Comparison of ENCODE assay signal across 26 cellular contexts in the genomic region with DNA sequence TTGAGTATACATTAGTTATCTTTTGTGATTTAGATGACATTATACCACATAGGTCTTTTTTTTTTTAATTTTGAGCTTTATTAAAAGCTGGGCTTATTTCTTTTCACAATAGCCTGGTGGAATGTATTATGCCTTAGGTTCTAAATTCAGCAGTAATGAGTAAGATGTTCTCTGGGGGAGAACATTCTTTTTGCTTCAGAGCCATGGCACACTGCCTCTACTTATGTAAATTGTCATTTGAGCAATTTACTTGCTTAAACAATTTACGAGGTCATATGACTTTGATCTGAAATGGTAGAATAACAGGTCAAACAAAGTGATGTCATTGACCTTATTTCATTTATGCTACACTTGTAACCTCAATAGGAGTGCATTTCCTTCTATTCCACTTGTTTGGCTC.
DNase-seq lines count a peak whose midpoint lies in the region; FAIRE-seq and TF ChIP-seq lines count a peak whose summit lies in the region.
"Had no signal": no experiment of that assay in that cellular context is flagged by ENCODE, and none has a peak within 500 bp of the region (broad histone marks: within the 10 kb centered on the region; RNA-seq: fewer than 3 reads in every experiment).

No MANE protein-coding gene starts in this region.

- intact Hi-C loops in vagina (cut with DNase I), result no loop called here

- H3K4me1 ChIP-seq in adipocyte (ENCODE audit: control insufficient read depth, insufficient read depth, low read length) (peaks cover 35% of the 10 kb centered on the region), fibroblast of lung (ENCODE audit: control insufficient read depth, extremely low read depth, insufficient read depth, low read length) (no peaks in the 10 kb centered on the region), vagina (no peaks in the 10 kb centered on the region)
- H3K4me1 ChIP-seq: spleen had no signal

- no peaks in the 10 kb centered on the region for H3K9me3 ChIP-seq in adipocyte (ENCODE audit: control insufficient read depth, low read length)
- no peaks in the 10 kb centered on the region for H3K9me3 ChIP-seq in fibroblast of lung (ENCODE audit: control insufficient read depth, insufficient read depth, low read depth, low read length)
- no peaks in the 10 kb centered on the region for H3K9me3 ChIP-seq in vagina

- no peak overlapping the region for H3K27ac ChIP-seq in fibroblast of lung (ENCODE audit: insufficient read depth, low read length)
- H3K27ac ChIP-seq in vagina, result no peak overlapping the region
- H3K27ac ChIP-seq: 22Rv1, C4-2B, spleen, tibial nerve had no signal

- FAIRE-seq in D721Med (lab: Jason Lieb, UNC), result no peak

- H3K9ac ChIP-seq in adipocyte (ENCODE audit: low read length) (peak overlapping the region; percentile 25), fibroblast of lung (ENCODE audit: insufficient read depth, low read length) (no peak overlapping the region)
- H3K9ac ChIP-seq: SK-N-SH had no signal

- H3K36me3 ChIP-seq in adipocyte (ENCODE audit: control insufficient read depth, insufficient read depth, low read length, severe bottlenecking) (peaks cover 10% of the 10 kb centered on the region), fibroblast of lung (ENCODE audit: control insufficient read depth, insufficient read depth, low read length) (no peaks in the 10 kb centered on the region), vagina (no peaks in the 10 kb centered on the region)

- H3K27me3 ChIP-seq in adipocyte (replicated peaks; ENCODE audit: control insufficient read depth, insufficient read depth, low read length), result no peaks in the 10 kb centered on the region
- H3K27me3 ChIP-seq in fibroblast of lung (ENCODE audit: control insufficient read depth, insufficient read depth, low read length), result no peaks in the 10 kb centered on the region
- no peaks in the 10 kb centered on the region for H3K27me3 ChIP-seq in vagina
- H3K27me3 ChIP-seq: spleen, tibial nerve had no signal

- H3K79me2 ChIP-seq in fibroblast of lung (ENCODE audit: control insufficient read depth, insufficient read depth, low read length), result no peaks in the 10 kb centered on the region

- no peak overlapping the region for H2AFZ ChIP-seq in fibroblast of lung (ENCODE audit: low read length)

- DNase-seq in DMS53 (lab: John Stamatoyannopoulos, UW), result peak; percentile 4
- no peak for DNase-seq in DMS53 treated with DMSO at 0.1 percent for 48 hours (lab: John Stamatoyannopoulos, UW; ENCODE audit: unreplicated experiment)
- peak; percentile 69 for DNase-seq in adipocyte (ENCODE audit: low read depth)
- DNase-seq in fibroblast of lung (ENCODE audit: low read depth in 2 of 2), result peak; percentile 28 to 53
- DNase-seq in superior temporal gyrus (ENCODE audit: extremely low spot score), result peak; percentile 41
- no peak for DNase-seq in D721Med (ENCODE audit: insufficient read length, low spot score)
- DNase-seq in NCI-H1694 (lab: John Stamatoyannopoulos, UW), result no peak
- DNase-seq in vagina (ENCODE audit: extremely low spot score in 2 of 2), result no peak
- DNase-seq: activated B cell treated with CpG ODN at 0.5 μM for 24 hours; activated CD8-positive, alpha-beta T cell treated with anti-CD3 and anti-CD28 coated beads, Interleukin-2, amount 10 ng/mL, durations not matched to agents 7 days and 5 days; activated naive CD4-positive, alpha-beta T cell treated with Interleukin-2 at 50 U/mL for 16 hours; activated T-cell treated with anti-CD3 and anti-CD28 coated beads, Interleukin-2, amount 50 U/mL, for 1 hour; effector CD8-positive, alpha-beta T cell; GDM1; hippocampal formation; islet precursor cell; KBM-7; MV-4-11; NCI-H2029; NK-92 treated with Interleukin-12 subunit alpha and Interleukin-12 subunit beta, amount 100 ng/mL, for 24 hours; SK-N-SH; spleen; stimulated activated CD4-positive, alpha-beta T cell treated with anti-CD3 and anti-CD28 coated beads, Interleukin-4, amount 100 ng/mL, for 24 hours had no signal

- H3K4me3 ChIP-seq in adipocyte (ENCODE audit: low read length) (peak overlapping the region; percentile 23), fibroblast of lung (replicated peaks in 1 of 4; ENCODE audit: control extremely low read depth in 1 of 4, insufficient read depth in 1 of 4, low read depth in 3 of 4, low read length in 4 of 4) (no peak overlapping the region), vagina (no peak overlapping the region)
- H3K4me3 ChIP-seq: spleen, tibial nerve had no signal

- TF ChIP-seq CTCF in fibroblast of lung (conservative IDR thresholded peaks at IDR 0.05 in 1 of 2, IDR thresholded peaks at IDR 0.05 in 1 of 2; ENCODE audit: low read depth in 1 of 2, low read length in 2 of 2), result no peak
- no peak for TF ChIP-seq CTCF in D721Med (IDR thresholded peaks at IDR 0.05; ENCODE audit: insufficient read depth, missing control alignments)
- no peak for TF ChIP-seq CTCF in vagina (IDR thresholded peaks at IDR 0.05)

- H3K4me2 ChIP-seq in fibroblast of lung (ENCODE audit: extremely low read depth, insufficient read depth, low read length), result no peak overlapping the region
- H3K4me2 ChIP-seq: SK-N-SH had no signal

- TF ChIP-seq POLR2A in vagina (IDR thresholded peaks at IDR 0.05), result no peak

- no peaks in the 10 kb centered on the region for H4K20me1 ChIP-seq in fibroblast of lung (ENCODE audit: control insufficient read depth, extremely low read depth, insufficient read depth, low read length)

Comparison
In these comparisons a context has a peak if more than half of its experiments do, and no peak if none do; other contexts are left out.
1. DNase-seq: peak in DMS53 (single experiment), adipocyte (single experiment), fibroblast of lung (2 of 2) and superior temporal gyrus (single experiment); none in DMS53 treated with DMSO at 0.1 percent for 48 hours (single experiment), D721Med (single experiment), NCI-H1694 (single experiment) and vagina (0 of 2).